In genomic region chr5:151251001-151251551, GRCh38 we compare ENCODE assay signal across 12 cellular contexts. TPM values are rescaled to one million over a fixed set of nuclear protein-coding genes. Genes with fewer than 3 reads are reported as not detected.
A peak's percentile ranks its signal among the peaks of the same experiment; 100 is the strongest.
DNase-seq lines count a peak whose midpoint lies in the region; ATAC-seq, FAIRE-seq and TF ChIP-seq lines count a peak whose summit lies in the region.
"Had no signal": no experiment of that assay in that cellular context is flagged by ENCODE, and none has a peak within 500 bp of the region (broad histone marks: within the 10 kb centered on the region; RNA-seq: fewer than 3 reads in every experiment).

No MANE protein-coding gene starts in this region.

- DNase-seq in GM12891 (ENCODE audit: insufficient read length, low spot score) (no peak), Panc1 (ENCODE audit: low read depth, low spot score) (no peak), progenitor cell of endocrine pancreas (ENCODE audit: low spot score, unreplicated experiment) (no peak), AG20443 (ENCODE audit: low spot score) (no peak), 8988T (no peak), G401 (ENCODE audit: low spot score) (no peak)
- DNase-seq in activated naive CD8-positive, alpha-beta T cell treated with anti-CD3 and anti-CD28 coated beads for 36 hours = peak; percentile 39
- DNase-seq: DMS 273 treated with DMSO at 0.1 percent for 48 hours, NCI-H1105 had no signal

- in situ Hi-C loops in Panc1 (cut with HindIII; ENCODE audit: low pct_unique_long_range_greater_than_20kb, low sequenced_read_pairs) = no loop called here
- in situ Hi-C loops in G401 (cut with HindIII; ENCODE audit: low sequenced_read_pairs) = no loop called here

- peaks cover 2% of the 10 kb centered on the region for H3K9me3 Mint-ChIP-seq in activated naive CD8-positive, alpha-beta T cell treated with anti-CD3 and anti-CD28 coated beads for 36 hours
- no peaks in the 10 kb centered on the region for H3K9me3 Mint-ChIP-seq in progenitor cell of endocrine pancreas (ENCODE audit: low read depth)

- CTCF ChIA-PET in Panc1 (lab: Charles Lee) = no interaction called here

- H3K4me3 ChIP-seq in Panc1 (ENCODE audit: low read depth in 2 of 2, low read length in 2 of 2) = peak overlapping the region in 1 of 2 experiments; percentile 26; a peak in 1 of 4 replicates
- H3K4me3 ChIP-seq: breast epithelium had no signal

- BruUV-seq in Panc1 (replicated peaks; lab: Mats Ljungman, UMichigan) = no TSS peak

- H3K4me1 ChIP-seq in Panc1 (ENCODE audit: control insufficient read depth, insufficient read depth, low read length) = peaks cover 7% of the 10 kb centered on the region; the same call in 1 of the 2 replicates

- no peak for ATAC-seq in Panc1
- no peak for ATAC-seq in GM19035 (IDR thresholded peaks at IDR 0.05; ENCODE audit: unreplicated experiment)

- H3K4me1 Mint-ChIP-seq in activated naive CD8-positive, alpha-beta T cell treated with anti-CD3 and anti-CD28 coated beads for 36 hours = peaks cover 38% of the 10 kb centered on the region
- H3K4me1 Mint-ChIP-seq in progenitor cell of endocrine pancreas (ENCODE audit: low read depth) = peaks cover 8% of the 10 kb centered on the region

- H3K36me3 Mint-ChIP-seq in activated naive CD8-positive, alpha-beta T cell treated with anti-CD3 and anti-CD28 coated beads for 36 hours = peaks cover 4% of the 10 kb centered on the region
- no peaks in the 10 kb centered on the region for H3K36me3 Mint-ChIP-seq in progenitor cell of endocrine pancreas (ENCODE audit: insufficient read depth)

- TF ChIP-seq POLR2A in GM12891 (IDR thresholded peaks at IDR 0.05; ENCODE audit: low read depth, low read length) = no peak

- peak overlapping the region; percentile 63 for H3K4me3 Mint-ChIP-seq in activated naive CD8-positive, alpha-beta T cell treated with anti-CD3 and anti-CD28 coated beads for 36 hours
- H3K4me3 Mint-ChIP-seq in progenitor cell of endocrine pancreas (ENCODE audit: low read depth) = peak overlapping the region; percentile 18

- peak; percentile 73 for FAIRE-seq in GM12891 (lab: Jason Lieb, UNC)

- no peaks in the 10 kb centered on the region for H3K9me3 ChIP-seq in Panc1 (ENCODE audit: control insufficient read depth, insufficient read depth, low read depth, low read length)
- H3K9me3 ChIP-seq: breast epithelium had no signal

- TF ChIP-seq CTCF in Panc1 (IDR thresholded peaks at IDR 0.05) (no peak), progenitor cell of endocrine pancreas (IDR thresholded peaks at IDR 0.05; ENCODE audit: unreplicated experiment) (no peak)

- no peaks in the 10 kb centered on the region; the same call in 1 of the 2 replicates for H3K27me3 ChIP-seq in Panc1 (ENCODE audit: control insufficient read depth, insufficient read depth, low read length)
- H3K27me3 ChIP-seq: breast epithelium had no signal

- POLR2A ChIA-PET in Panc1 (lab: Charles Lee) = no interaction called here

- peak overlapping the region; percentile 35 for H3K27ac ChIP-seq in Panc1 (ENCODE audit: low read length)
- H3K27ac ChIP-seq: breast epithelium had no signal

- intact Hi-C loops in Panc1 (cut with micrococcal nuclease; ENCODE audit: unreplicated experiment) = no loop called here

- no peaks in the 10 kb centered on the region; the same call in 1 of the 2 replicates for H3K36me3 ChIP-seq in Panc1 (ENCODE audit: control insufficient read depth, insufficient read depth, low read length)
- H3K36me3 ChIP-seq: breast epithelium had no signal

- H3K27me3 Mint-ChIP-seq in activated naive CD8-positive, alpha-beta T cell treated with anti-CD3 and anti-CD28 coated beads for 36 hours = no peaks in the 10 kb centered on the region
- H3K27me3 Mint-ChIP-seq in progenitor cell of endocrine pancreas = no peaks in the 10 kb centered on the region

- peak overlapping the region; percentile 75 for H3K27ac Mint-ChIP-seq in activated naive CD8-positive, alpha-beta T cell treated with anti-CD3 and anti-CD28 coated beads for 36 hours
- peak overlapping the region; percentile 77 for H3K27ac Mint-ChIP-seq in progenitor cell of endocrine pancreas

TF ChIP-seq in GM12891, 5 proteins besides CTCF, POLR2A, EP300 and RAD21:
- no peak for TF ChIP-seq POU2F2 (IDR thresholded peaks at IDR 0.05; ENCODE audit: low read depth, low read length)
- TF ChIP-seq PAX5 (IDR thresholded peaks at IDR 0.05; ENCODE audit: insufficient read depth, low read length, severe bottlenecking) = no peak
- no peak for TF ChIP-seq TAF1 (IDR thresholded peaks at IDR 0.05; ENCODE audit: low read depth, low read length)
- no peak for TF ChIP-seq POLR2AphosphoS5 (IDR thresholded peaks at IDR 0.05; ENCODE audit: low read depth, low read length)
- TF ChIP-seq SPI1 (IDR thresholded peaks at IDR 0.05; ENCODE audit: low read depth, low read length) = no peak

RNA-seq across cellular contexts. Expression of gene GM2A, which starts 1.9 kb away (rescaled TPM):
- polyA plus RNA-seq in GM12891 (2012; ENCODE audit: low read depth, missing spikeins) = 67.3 TPM
- total RNA-seq in Panc1 (2021; ENCODE audit: unreplicated experiment) = 40.7 TPM
- 26.8 TPM for polyA plus RNA-seq in Panc1 (2012; ENCODE audit: insufficient read length)
- total RNA-seq in activated naive CD8-positive, alpha-beta T cell treated with anti-CD3 and anti-CD28 coated beads for 36 hours = 10 to 100 TPM; 18.0 to 18.8 TPM
- 26.2 and 27.1 TPM in 2 replicates for total RNA-seq in progenitor cell of endocrine pancreas
- 35.0 and 39.8 TPM in 2 replicates for total RNA-seq in G401 (2014; rRNA removed; shearing (Covaris generic))

RNA-seq across cellular contexts. Expression of gene CCDC69, which starts 27.2 kb away (rescaled TPM):
- 37.1 TPM for polyA plus RNA-seq in GM12891 (2012; ENCODE audit: low read depth, missing spikeins)
- total RNA-seq in Panc1 (2021; ENCODE audit: unreplicated experiment) = 2.1 TPM
- polyA plus RNA-seq in Panc1 (2012; ENCODE audit: insufficient read length) = 1.7 TPM
- total RNA-seq in activated naive CD8-positive, alpha-beta T cell treated with anti-CD3 and anti-CD28 coated beads for 36 hours = 10 to 100 TPM; 27.5 to 29.6 TPM
- 3.6 and 4.6 TPM in 2 replicates for total RNA-seq in progenitor cell of endocrine pancreas
- total RNA-seq in G401 (2014; rRNA removed; shearing (Covaris generic)) = 3.9 and 7.0 TPM in 2 replicates

RNA-seq across cellular contexts. Expression of gene SLC36A3, which starts 52.5 kb away (rescaled TPM):
- polyA plus RNA-seq in GM12891 (2012; ENCODE audit: low read depth, missing spikeins) = not detected
- total RNA-seq in Panc1 (2021; ENCODE audit: unreplicated experiment) = not detected
- not detected for polyA plus RNA-seq in Panc1 (2012; ENCODE audit: insufficient read length)
- not detected for total RNA-seq in activated naive CD8-positive, alpha-beta T cell treated with anti-CD3 and anti-CD28 coated beads for 36 hours
- total RNA-seq in progenitor cell of endocrine pancreas = not detected in 2 replicates
- total RNA-seq in G401 (2014; rRNA removed; shearing (Covaris generic)) = not detected in 2 replicates
- total RNA-seq: breast epithelium, kidney epithelial cell had no signal
